In genomic region chr15:100517820-100518219, GRCh38 we compare ENCODE assay signal across 17 cellular contexts. TPM values are rescaled to one million over a fixed set of nuclear protein-coding genes. Genes with fewer than 3 reads are reported as not detected.
DNase-seq lines count a peak whose midpoint lies in the region; ATAC-seq and TF ChIP-seq lines count a peak whose summit lies in the region.
"Had no signal": no experiment of that assay in that cellular context is flagged by ENCODE, and none has a peak within 500 bp of the region (broad histone marks: within the 10 kb centered on the region; RNA-seq: fewer than 3 reads in every experiment).

No MANE protein-coding gene starts in this region.

- no peak for TF ChIP-seq CTCF in nephron (IDR thresholded peaks at IDR 0.05; ENCODE audit: unreplicated experiment in 3 of 3)

- H3K9me3 ChIP-seq in SJCRH30 (replicated peaks), result no peaks in the 10 kb centered on the region
- no peaks in the 10 kb centered on the region for H3K9me3 ChIP-seq in skeletal muscle tissue (ENCODE audit: control insufficient read depth in 3 of 3, low read length in 3 of 3)

- POLR2A ChIA-PET in activated naive CD8-positive, alpha-beta T cell treated with anti-CD3 and anti-CD28 coated beads, Interleukin-2, amount 10 ng/mL, durations not matched to agents 7 days and 5 days (lab: Charles Lee), result no interaction called here

- H3K27me3 ChIP-seq in SJCRH30 (no peaks in the 10 kb centered on the region), skeletal muscle tissue (ENCODE audit: control insufficient read depth in 3 of 3, insufficient read depth in 3 of 3, low read length in 3 of 3) (no peaks in the 10 kb centered on the region)

- H3K27me3 Mint-ChIP-seq in activated naive CD8-positive, alpha-beta T cell treated with anti-CD3 and anti-CD28 coated beads, Interleukin-2, amount 10 ng/mL, durations not matched to agents 7 days and 5 days, result peaks cover 8% of the 10 kb centered on the region
- H3K27me3 Mint-ChIP-seq in activated naive CD8-positive, alpha-beta T cell treated with anti-CD3 and anti-CD28 coated beads, Interleukin-2, amount 50 U/mL, for 24 hours, result peaks cover 2% of the 10 kb centered on the region
- peaks cover 15% of the 10 kb centered on the region for H3K27me3 Mint-ChIP-seq in nephron (ENCODE audit: low read depth)
- H3K27me3 Mint-ChIP-seq: CD4-positive, alpha-beta T cell had no signal

- H3K4me3 ChIP-seq in SJCRH30, result no peak overlapping the region
- no peak overlapping the region for H3K4me3 ChIP-seq in skeletal muscle tissue (ENCODE audit: low read length in 3 of 3)
- H3K4me3 ChIP-seq: GM23248 had no signal

- peak overlapping the region; percentile 79 for H3K27ac Mint-ChIP-seq in activated naive CD8-positive, alpha-beta T cell treated with anti-CD3 and anti-CD28 coated beads, Interleukin-2, amount 10 ng/mL, durations not matched to agents 7 days and 5 days
- no peak overlapping the region for H3K27ac Mint-ChIP-seq in activated naive CD8-positive, alpha-beta T cell treated with anti-CD3 and anti-CD28 coated beads, Interleukin-2, amount 50 U/mL, for 24 hours
- H3K27ac Mint-ChIP-seq in nephron, result peak overlapping the region; percentile 12 to 62 (median 32)
- H3K27ac Mint-ChIP-seq: CD4-positive, alpha-beta T cell had no signal

- H3K27ac ChIP-seq in SJCRH30, result no peak overlapping the region
- peak overlapping the region; percentile 87 for H3K27ac ChIP-seq in skeletal muscle tissue (ENCODE audit: low read depth, low read length)
- H3K27ac ChIP-seq: 22Rv1, GM23248 had no signal

- no peaks in the 10 kb centered on the region for H3K36me3 ChIP-seq in SJCRH30
- no peaks in the 10 kb centered on the region for H3K36me3 ChIP-seq in skeletal muscle tissue (ENCODE audit: control insufficient read depth in 3 of 3, insufficient read depth in 3 of 3, low read length in 3 of 3)

- peaks cover 7% of the 10 kb centered on the region for H3K9me3 Mint-ChIP-seq in activated naive CD8-positive, alpha-beta T cell treated with anti-CD3 and anti-CD28 coated beads, Interleukin-2, amount 10 ng/mL, durations not matched to agents 7 days and 5 days
- no peaks in the 10 kb centered on the region for H3K9me3 Mint-ChIP-seq in activated naive CD8-positive, alpha-beta T cell treated with anti-CD3 and anti-CD28 coated beads, Interleukin-2, amount 50 U/mL, for 24 hours
- H3K9me3 Mint-ChIP-seq in nephron, result no peaks in the 10 kb centered on the region
- H3K9me3 Mint-ChIP-seq: CD4-positive, alpha-beta T cell had no signal

- ATAC-seq in activated naive CD8-positive, alpha-beta T cell treated with anti-CD3 and anti-CD28 coated beads, Interleukin-2, amount 10 ng/mL, durations not matched to agents 7 days and 5 days (ENCODE audit: low read depth), result no peak
- ATAC-seq in activated naive CD8-positive, alpha-beta T cell treated with anti-CD3 and anti-CD28 coated beads, Interleukin-2, amount 50 U/mL, for 24 hours, result no peak
- ATAC-seq: HCT116 had no signal

- H3K9ac ChIP-seq in skeletal muscle tissue (ENCODE audit: low read depth in 1 of 3, low read length in 3 of 3), result peak overlapping the region; percentile 18 to 67 (median 46)
- H3K9ac ChIP-seq: GM23248 had no signal

- no peak overlapping the region for H3K4me3 Mint-ChIP-seq in activated naive CD8-positive, alpha-beta T cell treated with anti-CD3 and anti-CD28 coated beads, Interleukin-2, amount 10 ng/mL, durations not matched to agents 7 days and 5 days
- H3K4me3 Mint-ChIP-seq in activated naive CD8-positive, alpha-beta T cell treated with anti-CD3 and anti-CD28 coated beads, Interleukin-2, amount 50 U/mL, for 24 hours, result no peak overlapping the region
- H3K4me3 Mint-ChIP-seq in nephron, result peak overlapping the region in 1 of 3 experiments; percentile 7
- H3K4me3 Mint-ChIP-seq: CD4-positive, alpha-beta T cell had no signal

- H3K4me1 ChIP-seq in SJCRH30 (peaks cover 24% of the 10 kb centered on the region), skeletal muscle tissue (ENCODE audit: control insufficient read depth in 3 of 3, insufficient read depth in 3 of 3, low read length in 3 of 3) (peaks cover 23 to 33% (median 24%) of the 10 kb centered on the region in 3 donors)

- no peak for DNase-seq in activated naive CD8-positive, alpha-beta T cell treated with anti-CD3 and anti-CD28 coated beads, Interleukin-2, amount 10 ng/mL, durations not matched to agents 7 days and 5 days
- DNase-seq in activated naive CD8-positive, alpha-beta T cell treated with anti-CD3 and anti-CD28 coated beads, Interleukin-2, amount 50 U/mL, for 24 hours, result no peak
- peak; percentile 67 to 86 for DNase-seq in SJCRH30
- no peak for DNase-seq in NCI-H2171 (lab: John Stamatoyannopoulos, UW)
- DNase-seq in cerebellum (ENCODE audit: low spot score), result no peak
- DNase-seq in activated CD4-positive, CD25-positive, alpha-beta regulatory T cell (lab: John Stamatoyannopoulos, UW), result no peak
- DNase-seq: Calu3; CD4-positive, alpha-beta T cell; DMS 273 treated with DMSO at 0.1 percent for 48 hours; GM23248; IMR-90 had no signal

- H3K4me1 Mint-ChIP-seq in activated naive CD8-positive, alpha-beta T cell treated with anti-CD3 and anti-CD28 coated beads, Interleukin-2, amount 10 ng/mL, durations not matched to agents 7 days and 5 days, result peaks cover 14% of the 10 kb centered on the region
- H3K4me1 Mint-ChIP-seq in activated naive CD8-positive, alpha-beta T cell treated with anti-CD3 and anti-CD28 coated beads, Interleukin-2, amount 50 U/mL, for 24 hours, result peaks cover 15% of the 10 kb centered on the region
- H3K4me1 Mint-ChIP-seq in nephron, result peaks cover 27% of the 10 kb centered on the region

- peaks cover 5% of the 10 kb centered on the region for H3K36me3 Mint-ChIP-seq in activated naive CD8-positive, alpha-beta T cell treated with anti-CD3 and anti-CD28 coated beads, Interleukin-2, amount 10 ng/mL, durations not matched to agents 7 days and 5 days
- peaks cover 1% of the 10 kb centered on the region for H3K36me3 Mint-ChIP-seq in activated naive CD8-positive, alpha-beta T cell treated with anti-CD3 and anti-CD28 coated beads, Interleukin-2, amount 50 U/mL, for 24 hours (ENCODE audit: low read depth)
- H3K36me3 Mint-ChIP-seq in nephron (ENCODE audit: low read depth), result no peaks in the 10 kb centered on the region

RNA-seq across cellular contexts. Expression of gene CERS3, which starts 10.9 kb away (rescaled TPM):
- total RNA-seq in activated naive CD8-positive, alpha-beta T cell treated with anti-CD3 and anti-CD28 coated beads, Interleukin-2, amount 10 ng/mL, durations not matched to agents 7 days and 5 days, result under 1 TPM; 0.34 to 0.44 TPM
- 0.05 and 0.16 TPM in 2 replicates for total RNA-seq in SJCRH30 (2014; rRNA removed; shearing (Covaris generic))
- total RNA-seq in skeletal muscle tissue (0.52 TPM), cerebellum (0.73 TPM)
- total RNA-seq: A673, Daoy, GM23248, IMR-90 had no signal

Comparison
In these comparisons a context has a peak if more than half of its experiments do, and no peak if none do; other contexts are left out.
1. DNase-seq: peak in SJCRH30 (2 of 2); none in activated naive CD8-positive, alpha-beta T cell treated with anti-CD3 and anti-CD28 coated beads, Interleukin-2, amount 10 ng/mL, durations not matched to agents 7 days and 5 days (single experiment), activated naive CD8-positive, alpha-beta T cell treated with anti-CD3 and anti-CD28 coated beads, Interleukin-2, amount 50 U/mL, for 24 hours (single experiment), NCI-H2171 (single experiment), cerebellum (single experiment) and activated CD4-positive, CD25-positive, alpha-beta regulatory T cell (0 of 4).